8 cellular contexts compared by ENCODE assay signal in genomic region chr20:17326096-17326495, GRCh38.
"Had no signal": no experiment of that assay in that cellular context is flagged by ENCODE, and none has a peak within 500 bp of the region (broad histone marks: within the 10 kb centered on the region; RNA-seq: fewer than 3 reads in every experiment).

No MANE protein-coding gene starts in this region.

- H3K4me3 ChIP-seq: GM12878 had no signal

- FAIRE-seq: G401.6, GM12878, GM12891, GM12892, GM18507, GM19239 had no signal

- ATAC-seq: GM12878 had no signal

- DNase-seq: GDM1, GF-D8 had no signal
